ENCODE assay signal across 12 cellular contexts in the genomic region with DNA sequence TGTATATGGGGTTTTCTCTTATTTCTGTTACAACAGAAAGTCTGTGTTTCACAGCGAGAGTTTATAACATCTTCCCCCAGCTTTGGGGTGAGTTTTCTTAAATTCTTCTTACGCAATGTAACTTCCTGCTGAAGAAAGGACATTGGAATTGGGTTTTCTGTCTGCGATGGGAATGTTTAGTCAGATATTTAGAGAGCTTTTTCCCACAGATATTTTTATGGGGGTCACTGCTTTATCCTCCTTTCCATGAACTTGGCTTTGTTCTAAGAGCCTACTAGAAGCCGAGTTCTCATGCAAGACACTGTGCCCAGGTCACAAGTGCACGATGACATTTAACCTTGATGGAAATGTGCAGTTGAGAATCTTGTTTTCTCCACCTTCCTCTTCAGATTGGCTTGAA. TPM values are rescaled to one million over a fixed set of nuclear protein-coding genes. Genes with fewer than 3 reads are reported as not detected.
DNase-seq lines count a peak whose midpoint lies in the region; ATAC-seq and TF ChIP-seq lines count a peak whose summit lies in the region.
"Had no signal": no experiment of that assay in that cellular context is flagged by ENCODE, and none has a peak within 500 bp of the region (broad histone marks: within the 10 kb centered on the region; RNA-seq: fewer than 3 reads in every experiment).

No MANE protein-coding gene starts in this region.

- peak overlapping the region in 5 of 7 donors; percentile 22 to 81 (median 43) for H3K27ac Mint-ChIP-seq in CD4-positive, alpha-beta memory T cell
- peak overlapping the region; percentile 84 for H3K27ac Mint-ChIP-seq in activated CD8-positive, alpha-beta T cell treated with anti-CD3 and anti-CD28 coated beads for 36 hours
- H3K27ac Mint-ChIP-seq: activated CD4-positive, alpha-beta T cell treated with anti-CD3 and anti-CD28 coated beads, Interleukin-2, amount 10 ng/mL, durations not matched to agents 7 days and 5 days had no signal

- no peak overlapping the region for H3K27ac ChIP-seq in CD4-positive, alpha-beta memory T cell (ENCODE audit: low read depth, low read length)

- peaks cover 9% of the 10 kb centered on the region for H3K36me3 ChIP-seq in CD4-positive, alpha-beta memory T cell (ENCODE audit: insufficient read depth, low read length)

- no peaks in the 10 kb centered on the region for H3K9me3 ChIP-seq in CD4-positive, alpha-beta memory T cell (ENCODE audit: control insufficient read depth in 1 of 2, low read length in 2 of 2)

- intact Hi-C loops in CD4-positive, alpha-beta memory T cell (cut with micrococcal nuclease) = no loop called here
- intact Hi-C loops in activated CD8-positive, alpha-beta T cell treated with anti-CD3 and anti-CD28 coated beads for 36 hours (cut with micrococcal nuclease) = no loop called here

- H3K27me3 Mint-ChIP-seq in CD4-positive, alpha-beta memory T cell = no peaks in the 10 kb centered on the region
- no peaks in the 10 kb centered on the region for H3K27me3 Mint-ChIP-seq in activated CD8-positive, alpha-beta T cell treated with anti-CD3 and anti-CD28 coated beads for 36 hours
- H3K27me3 Mint-ChIP-seq: activated CD4-positive, alpha-beta T cell treated with anti-CD3 and anti-CD28 coated beads, Interleukin-2, amount 10 ng/mL, durations not matched to agents 7 days and 5 days had no signal

- H3K9me3 Mint-ChIP-seq in CD4-positive, alpha-beta memory T cell = peaks cover 0 to 11% (median 0%) of the 10 kb centered on the region in 8 donors
- H3K9me3 Mint-ChIP-seq in activated CD8-positive, alpha-beta T cell treated with anti-CD3 and anti-CD28 coated beads for 36 hours = peaks cover 16% of the 10 kb centered on the region

- DNase-seq in CD4-positive, alpha-beta memory T cell = no peak
- no peak for DNase-seq in activated CD8-positive, alpha-beta T cell treated with anti-CD3 and anti-CD28 coated beads for 36 hours
- DNase-seq in fibroblast of peridontal ligament (ENCODE audit: extremely low read depth) = peak; percentile 77
- DNase-seq in skeletal muscle cell (ENCODE audit: low read depth) = peak; percentile 78
- DNase-seq in UCSD-AML1 (lab: John Stamatoyannopoulos, UW; ENCODE audit: unreplicated experiment) = no peak
- DNase-seq in DMS53 treated with DMSO at 0.1 percent for 48 hours (lab: John Stamatoyannopoulos, UW; ENCODE audit: unreplicated experiment) = no peak
- no peak for DNase-seq in KG1 (lab: John Stamatoyannopoulos, UW)
- DNase-seq in COR-L47 (lab: John Stamatoyannopoulos, UW) = no peak
- DNase-seq: activated CD4-positive, alpha-beta T cell treated with anti-CD3 and anti-CD28 coated beads, Interleukin-2, amount 10 ng/mL, durations not matched to agents 7 days and 5 days; amniotic stem cell; NCI-H446 had no signal

- no peak for ATAC-seq in activated CD8-positive, alpha-beta T cell treated with anti-CD3 and anti-CD28 coated beads for 36 hours
- ATAC-seq: sciatic nerve had no signal

- no peak overlapping the region for H3K4me3 ChIP-seq in CD4-positive, alpha-beta memory T cell (ENCODE audit: low read length in 2 of 2)
- H3K4me3 ChIP-seq in skeletal muscle cell (ENCODE audit: low read depth, low read length) = no peak overlapping the region

- H3K4me1 ChIP-seq in CD4-positive, alpha-beta memory T cell (ENCODE audit: insufficient read depth, low read length) = peaks cover 97% of the 10 kb centered on the region

- no peak for TF ChIP-seq CTCF in activated CD8-positive, alpha-beta T cell treated with anti-CD3 and anti-CD28 coated beads for 36 hours (IDR thresholded peaks at IDR 0.05)

- POLR2A ChIA-PET in CD4-positive, alpha-beta memory T cell (lab: Charles Lee; ENCODE audit: partially characterized antibody) = no interaction called here
- POLR2A ChIA-PET in activated CD8-positive, alpha-beta T cell treated with anti-CD3 and anti-CD28 coated beads for 36 hours (lab: Charles Lee) = interaction anchor here (0.6 to 4.4 kb wide), 5 partner anchors 9 to 544 kb away, joined by 3 to 20 read pairs (median 6); no protein-coding TSS in a partner anchor

- no peaks in the 10 kb centered on the region for H3K27me3 ChIP-seq in CD4-positive, alpha-beta memory T cell (ENCODE audit: insufficient read depth, low read length)

- CTCF ChIA-PET in CD4-positive, alpha-beta memory T cell (lab: Charles Lee; ENCODE audit: partially characterized antibody) = no interaction called here
- CTCF ChIA-PET in activated CD8-positive, alpha-beta T cell treated with anti-CD3 and anti-CD28 coated beads for 36 hours (lab: Charles Lee) = interaction anchor here (0.8 to 2.4 kb wide), 4 partner anchors 10 to 225 kb away, joined by 3 to 6 read pairs (median 4); no protein-coding TSS in a partner anchor

- peaks cover 33 to 36% of the 10 kb centered on the region in 2 donors for H3K36me3 Mint-ChIP-seq in CD4-positive, alpha-beta memory T cell
- peaks cover 75% of the 10 kb centered on the region for H3K36me3 Mint-ChIP-seq in activated CD8-positive, alpha-beta T cell treated with anti-CD3 and anti-CD28 coated beads for 36 hours (ENCODE audit: low read depth)

- peaks cover 68 to 100% (median 88%) of the 10 kb centered on the region in 4 donors for H3K4me1 Mint-ChIP-seq in CD4-positive, alpha-beta memory T cell
- H3K4me1 Mint-ChIP-seq in activated CD8-positive, alpha-beta T cell treated with anti-CD3 and anti-CD28 coated beads for 36 hours (ENCODE audit: low read depth) = peaks cover 97% of the 10 kb centered on the region

- peak overlapping the region in 1 of 8 donors; percentile 36 for H3K4me3 Mint-ChIP-seq in CD4-positive, alpha-beta memory T cell
- H3K4me3 Mint-ChIP-seq in activated CD8-positive, alpha-beta T cell treated with anti-CD3 and anti-CD28 coated beads for 36 hours = no peak overlapping the region
- H3K4me3 Mint-ChIP-seq: activated CD4-positive, alpha-beta T cell treated with anti-CD3 and anti-CD28 coated beads, Interleukin-2, amount 10 ng/mL, durations not matched to agents 7 days and 5 days had no signal

RNA-seq across cellular contexts. Expression of a gene that starts 22.1 kb away (rescaled TPM):
- total RNA-seq in CD4-positive, alpha-beta memory T cell = 10 to 100 TPM; 18.3 to 18.8 TPM
- 10 to 100 TPM; 29.8 to 55.7 TPM for polyA plus RNA-seq in CD4-positive, alpha-beta memory T cell
- total RNA-seq in activated CD8-positive, alpha-beta T cell treated with anti-CD3 and anti-CD28 coated beads for 36 hours = 10 to 100 TPM; 44.3 to 45.5 TPM

Comparison
In these comparisons a context has a peak if more than half of its experiments do, and no peak if none do; other contexts are left out.
1. DNase-seq: peak in fibroblast of peridontal ligament (single experiment) and skeletal muscle cell (single experiment); none in CD4-positive, alpha-beta memory T cell (0 of 5), activated CD8-positive, alpha-beta T cell treated with anti-CD3 and anti-CD28 coated beads for 36 hours (single experiment), UCSD-AML1 (single experiment), DMS53 treated with DMSO at 0.1 percent for 48 hours (single experiment), KG1 (single experiment) and COR-L47 (single experiment).